In genomic region chr1:221711642-221712041, GRCh38 we compare ENCODE assay signal across 10 cellular contexts. TPM values are rescaled to one million over a fixed set of nuclear protein-coding genes. Genes with fewer than 3 reads are reported as not detected.
DNase-seq lines count a peak whose midpoint lies in the region; ATAC-seq, FAIRE-seq and TF ChIP-seq lines count a peak whose summit lies in the region.
"Had no signal": no experiment of that assay in that cellular context is flagged by ENCODE, and none has a peak within 500 bp of the region (broad histone marks: within the 10 kb centered on the region; RNA-seq: fewer than 3 reads in every experiment).

No MANE protein-coding gene starts in this region.

- TF ChIP-seq CTCF in esophagus squamous epithelium (IDR thresholded peaks at IDR 0.05) (no peak), smooth muscle cell (IDR thresholded peaks at IDR 0.05; ENCODE audit: borderline replicate concordance, insufficient read depth, poor library complexity, severe bottlenecking) (no peak)

- no peaks in the 10 kb centered on the region for H4K20me1 ChIP-seq in smooth muscle cell (ENCODE audit: low read depth)

- H3K4me3 Mint-ChIP-seq in T-helper 17 cell = peak overlapping the region; percentile 62
- H3K4me3 Mint-ChIP-seq: neural progenitor cell had no signal

- intact Hi-C loops in esophagus squamous epithelium (cut with DNase I) = no loop called here
- intact Hi-C loops in Right ventricle myocardium inferior (cut with DNase I) = no loop called here

- no peaks in the 10 kb centered on the region for H3K27me3 Mint-ChIP-seq in T-helper 17 cell

- peak overlapping the region; percentile 95 for H3K27ac Mint-ChIP-seq in T-helper 17 cell
- H3K27ac Mint-ChIP-seq: neural progenitor cell had no signal

- H3K4me2 ChIP-seq in smooth muscle cell = peak overlapping the region; percentile 66
- H3K4me2 ChIP-seq: neural progenitor cell had no signal

- peak; percentile 36 for FAIRE-seq in GM12892 (lab: Jason Lieb, UNC)
- FAIRE-seq: endothelial cell of umbilical vein had no signal

- no peak overlapping the region for H2AFZ ChIP-seq in smooth muscle cell (ENCODE audit: low read depth)
- H2AFZ ChIP-seq: neural progenitor cell had no signal

- H3K9ac ChIP-seq in smooth muscle cell (ENCODE audit: low read depth) = peak overlapping the region; percentile 89
- H3K9ac ChIP-seq: neural progenitor cell had no signal

- H3K27me3 ChIP-seq in esophagus squamous epithelium (no peaks in the 10 kb centered on the region), smooth muscle cell (ENCODE audit: low read depth) (no peaks in the 10 kb centered on the region)
- H3K27me3 ChIP-seq: neural progenitor cell had no signal

- H3K4me3 ChIP-seq in esophagus squamous epithelium (no peak overlapping the region), smooth muscle cell (no peak overlapping the region)
- H3K4me3 ChIP-seq: neural progenitor cell had no signal

- no peaks in the 10 kb centered on the region for H3K9me3 ChIP-seq in T-helper 17 cell (ENCODE audit: control insufficient read depth, low read length, poor library complexity, severe bottlenecking)
- no peaks in the 10 kb centered on the region for H3K9me3 ChIP-seq in esophagus squamous epithelium
- no peaks in the 10 kb centered on the region for H3K9me3 ChIP-seq in smooth muscle cell (replicated peaks; ENCODE audit: low read depth)

- H3K4me1 Mint-ChIP-seq in T-helper 17 cell = peaks cover 58% of the 10 kb centered on the region

- H3K27ac ChIP-seq in esophagus squamous epithelium (peak overlapping the region in 3 of 4 donors; percentile 59 to 65 (median 59)), smooth muscle cell (ENCODE audit: low read depth) (peak overlapping the region; percentile 99)
- H3K27ac ChIP-seq: neural progenitor cell, RWPE1 had no signal

- no peaks in the 10 kb centered on the region for H3K36me3 Mint-ChIP-seq in T-helper 17 cell (ENCODE audit: low read depth)
- H3K36me3 Mint-ChIP-seq: neural progenitor cell had no signal

- H3K4me1 ChIP-seq in esophagus squamous epithelium = peaks cover 8 to 69% (median 12%) of the 10 kb centered on the region in 3 donors
- peaks cover 86% of the 10 kb centered on the region for H3K4me1 ChIP-seq in smooth muscle cell (ENCODE audit: low read depth)

- DNase-seq in GM12892 (ENCODE audit: insufficient read length) (no peak), T-helper 17 cell (no peak), esophagus squamous epithelium (lab: John Stamatoyannopoulos, UW) (no peak), smooth muscle cell (lab: John Stamatoyannopoulos, UW; ENCODE audit: unreplicated experiment) (no peak), Right ventricle myocardium inferior (ENCODE audit: missing footprints) (no peak), CD1c-positive myeloid dendritic cell (ENCODE audit: extremely low spot score) (no peak)

- TF ChIP-seq POLR2A in GM12892 (IDR thresholded peaks at IDR 0.05; ENCODE audit: low read depth, low read length) (no peak), esophagus squamous epithelium (IDR thresholded peaks at IDR 0.05) (no peak)

- H3F3A ChIP-seq in smooth muscle cell (ENCODE audit: low read depth) = peaks cover 57% of the 10 kb centered on the region

- H3K36me3 ChIP-seq in esophagus squamous epithelium (no peaks in the 10 kb centered on the region), smooth muscle cell (ENCODE audit: low read depth) (no peaks in the 10 kb centered on the region)
- H3K36me3 ChIP-seq: neural progenitor cell had no signal

- ATAC-seq in T-helper 17 cell (no peak), Right ventricle myocardium inferior (no peak), GM21576 (IDR thresholded peaks at IDR 0.05; ENCODE audit: unreplicated experiment) (no peak)

- peaks cover 64% of the 10 kb centered on the region for H3K79me2 ChIP-seq in smooth muscle cell (ENCODE audit: low read depth)

RNA-seq across cellular contexts. Expression of gene DUSP10, which starts 30.2 kb away (rescaled TPM):
- polyA plus RNA-seq in GM12892 (2012; ENCODE audit: missing spikeins) = 14.6 TPM
- total RNA-seq in T-helper 17 cell (100 to 1,000 TPM in 1 of 2 donors, 10 to 100 TPM in 1; 95.6 to 107 TPM), esophagus squamous epithelium (1 to 10 TPM; 1.4 to 7.4 (median 4.9) TPM), smooth muscle cell (78.2 and 104 TPM in 2 replicates), Right ventricle myocardium inferior (3.2 TPM)
- 49.7 and 56.8 TPM in 2 replicates for polyA plus RNA-seq in smooth muscle cell
